1 cellular context compared by ENCODE assay signal in genomic region chr4:178937130-178937529, GRCh38.
TF ChIP-seq lines count a peak whose summit lies in the region.

No MANE protein-coding gene starts in this region.

TF ChIP-seq in WTC11, 78 proteins besides CTCF, POLR2A, EP300 and RAD21 (continued from another document):
- no peak for TF ChIP-seq E2F1 (CRISPR knock-in tag; IDR thresholded peaks at IDR 0.05)
